ENCODE assay signal across 3 cellular contexts in the genomic region with DNA sequence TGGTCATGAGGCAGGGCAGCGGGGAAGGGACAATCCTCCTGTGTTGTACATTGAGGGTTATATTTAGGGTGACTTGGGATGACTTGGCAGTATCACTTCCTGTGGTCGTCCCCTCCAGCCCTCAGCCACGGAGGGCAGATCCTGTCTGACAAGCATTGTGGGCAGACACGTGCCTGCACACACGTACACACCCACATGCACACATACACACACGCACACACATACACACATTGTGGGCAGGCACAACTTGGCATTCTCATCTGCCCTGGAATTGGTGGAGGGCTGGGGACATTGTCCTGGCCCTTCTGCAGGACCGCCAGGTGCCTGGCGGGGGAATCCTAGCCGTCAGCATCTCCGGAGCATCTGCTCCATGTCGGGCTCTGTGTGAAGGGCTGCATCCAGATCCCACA.
TF ChIP-seq lines count a peak whose summit lies in the region.

No MANE protein-coding gene starts in this region.

TF ChIP-seq in A549, 52 proteins besides CTCF, POLR2A, EP300 and RAD21:
- TF ChIP-seq RARB (CRISPR knock-in tag; IDR thresholded peaks at IDR 0.05) (no peak), MAFK (IDR thresholded peaks at IDR 0.05; ENCODE audit: partially characterized antibody) (peak; percentile 21)

TF ChIP-seq in IMR-90, 13 proteins besides CTCF, POLR2A, EP300 and RAD21:
- TF ChIP-seq SMC3 (IDR thresholded peaks at IDR 0.05; ENCODE audit: low read depth, low read length): no peak
- peak; percentile 14; the same call in 1 of the 2 replicates for TF ChIP-seq NFE2L2 (IDR thresholded peaks at IDR 0.05; ENCODE audit: low read depth, low read length)

TF ChIP-seq in GM23338, 12 proteins besides CTCF, POLR2A, EP300 and RAD21:
- TF ChIP-seq JUNB (IDR thresholded peaks at IDR 0.05; ENCODE audit: unreplicated experiment) (no peak), CREB1 (CRISPR knock-in tag; IDR thresholded peaks at IDR 0.05; ENCODE audit: low read depth) (no peak), STAT1 (IDR thresholded peaks at IDR 0.05; ENCODE audit: unreplicated experiment) (no peak), POLR2AphosphoS5 (IDR thresholded peaks at IDR 0.05; ENCODE audit: low read depth) (no peak), ZNF331 (CRISPR knock-in tag; IDR thresholded peaks at IDR 0.05; ENCODE audit: low read depth) (no peak), EZH2 (IDR thresholded peaks at IDR 0.05; ENCODE audit: low read depth, unreplicated experiment) (no peak)
- TF ChIP-seq, protein P1, sequence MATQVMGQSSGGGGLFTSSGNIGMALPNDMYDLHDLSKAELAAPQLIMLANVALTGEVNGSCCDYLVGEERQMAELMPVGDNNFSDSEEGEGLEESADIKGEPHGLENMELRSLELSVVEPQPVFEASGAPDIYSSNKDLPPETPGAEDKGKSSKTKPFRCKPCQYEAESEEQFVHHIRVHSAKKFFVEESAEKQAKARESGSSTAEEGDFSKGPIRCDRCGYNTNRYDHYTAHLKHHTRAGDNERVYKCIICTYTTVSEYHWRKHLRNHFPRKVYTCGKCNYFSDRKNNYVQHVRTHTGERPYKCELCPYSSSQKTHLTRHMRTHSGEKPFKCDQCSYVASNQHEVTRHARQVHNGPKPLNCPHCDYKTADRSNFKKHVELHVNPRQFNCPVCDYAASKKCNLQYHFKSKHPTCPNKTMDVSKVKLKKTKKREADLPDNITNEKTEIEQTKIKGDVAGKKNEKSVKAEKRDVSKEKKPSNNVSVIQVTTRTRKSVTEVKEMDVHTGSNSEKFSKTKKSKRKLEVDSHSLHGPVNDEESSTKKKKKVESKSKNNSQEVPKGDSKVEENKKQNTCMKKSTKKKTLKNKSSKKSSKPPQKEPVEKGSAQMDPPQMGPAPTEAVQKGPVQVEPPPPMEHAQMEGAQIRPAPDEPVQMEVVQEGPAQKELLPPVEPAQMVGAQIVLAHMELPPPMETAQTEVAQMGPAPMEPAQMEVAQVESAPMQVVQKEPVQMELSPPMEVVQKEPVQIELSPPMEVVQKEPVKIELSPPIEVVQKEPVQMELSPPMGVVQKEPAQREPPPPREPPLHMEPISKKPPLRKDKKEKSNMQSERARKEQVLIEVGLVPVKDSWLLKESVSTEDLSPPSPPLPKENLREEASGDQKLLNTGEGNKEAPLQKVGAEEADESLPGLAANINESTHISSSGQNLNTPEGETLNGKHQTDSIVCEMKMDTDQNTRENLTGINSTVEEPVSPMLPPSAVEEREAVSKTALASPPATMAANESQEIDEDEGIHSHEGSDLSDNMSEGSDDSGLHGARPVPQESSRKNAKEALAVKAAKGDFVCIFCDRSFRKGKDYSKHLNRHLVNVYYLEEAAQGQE (IDR thresholded peaks at IDR 0.05; ENCODE audit: unreplicated experiment): no peak
- TF ChIP-seq, protein P2, sequence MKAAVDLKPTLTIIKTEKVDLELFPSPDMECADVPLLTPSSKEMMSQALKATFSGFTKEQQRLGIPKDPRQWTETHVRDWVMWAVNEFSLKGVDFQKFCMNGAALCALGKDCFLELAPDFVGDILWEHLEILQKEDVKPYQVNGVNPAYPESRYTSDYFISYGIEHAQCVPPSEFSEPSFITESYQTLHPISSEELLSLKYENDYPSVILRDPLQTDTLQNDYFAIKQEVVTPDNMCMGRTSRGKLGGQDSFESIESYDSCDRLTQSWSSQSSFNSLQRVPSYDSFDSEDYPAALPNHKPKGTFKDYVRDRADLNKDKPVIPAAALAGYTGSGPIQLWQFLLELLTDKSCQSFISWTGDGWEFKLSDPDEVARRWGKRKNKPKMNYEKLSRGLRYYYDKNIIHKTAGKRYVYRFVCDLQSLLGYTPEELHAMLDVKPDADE (IDR thresholded peaks at IDR 0.05): no peak
- TF ChIP-seq, protein P3, sequence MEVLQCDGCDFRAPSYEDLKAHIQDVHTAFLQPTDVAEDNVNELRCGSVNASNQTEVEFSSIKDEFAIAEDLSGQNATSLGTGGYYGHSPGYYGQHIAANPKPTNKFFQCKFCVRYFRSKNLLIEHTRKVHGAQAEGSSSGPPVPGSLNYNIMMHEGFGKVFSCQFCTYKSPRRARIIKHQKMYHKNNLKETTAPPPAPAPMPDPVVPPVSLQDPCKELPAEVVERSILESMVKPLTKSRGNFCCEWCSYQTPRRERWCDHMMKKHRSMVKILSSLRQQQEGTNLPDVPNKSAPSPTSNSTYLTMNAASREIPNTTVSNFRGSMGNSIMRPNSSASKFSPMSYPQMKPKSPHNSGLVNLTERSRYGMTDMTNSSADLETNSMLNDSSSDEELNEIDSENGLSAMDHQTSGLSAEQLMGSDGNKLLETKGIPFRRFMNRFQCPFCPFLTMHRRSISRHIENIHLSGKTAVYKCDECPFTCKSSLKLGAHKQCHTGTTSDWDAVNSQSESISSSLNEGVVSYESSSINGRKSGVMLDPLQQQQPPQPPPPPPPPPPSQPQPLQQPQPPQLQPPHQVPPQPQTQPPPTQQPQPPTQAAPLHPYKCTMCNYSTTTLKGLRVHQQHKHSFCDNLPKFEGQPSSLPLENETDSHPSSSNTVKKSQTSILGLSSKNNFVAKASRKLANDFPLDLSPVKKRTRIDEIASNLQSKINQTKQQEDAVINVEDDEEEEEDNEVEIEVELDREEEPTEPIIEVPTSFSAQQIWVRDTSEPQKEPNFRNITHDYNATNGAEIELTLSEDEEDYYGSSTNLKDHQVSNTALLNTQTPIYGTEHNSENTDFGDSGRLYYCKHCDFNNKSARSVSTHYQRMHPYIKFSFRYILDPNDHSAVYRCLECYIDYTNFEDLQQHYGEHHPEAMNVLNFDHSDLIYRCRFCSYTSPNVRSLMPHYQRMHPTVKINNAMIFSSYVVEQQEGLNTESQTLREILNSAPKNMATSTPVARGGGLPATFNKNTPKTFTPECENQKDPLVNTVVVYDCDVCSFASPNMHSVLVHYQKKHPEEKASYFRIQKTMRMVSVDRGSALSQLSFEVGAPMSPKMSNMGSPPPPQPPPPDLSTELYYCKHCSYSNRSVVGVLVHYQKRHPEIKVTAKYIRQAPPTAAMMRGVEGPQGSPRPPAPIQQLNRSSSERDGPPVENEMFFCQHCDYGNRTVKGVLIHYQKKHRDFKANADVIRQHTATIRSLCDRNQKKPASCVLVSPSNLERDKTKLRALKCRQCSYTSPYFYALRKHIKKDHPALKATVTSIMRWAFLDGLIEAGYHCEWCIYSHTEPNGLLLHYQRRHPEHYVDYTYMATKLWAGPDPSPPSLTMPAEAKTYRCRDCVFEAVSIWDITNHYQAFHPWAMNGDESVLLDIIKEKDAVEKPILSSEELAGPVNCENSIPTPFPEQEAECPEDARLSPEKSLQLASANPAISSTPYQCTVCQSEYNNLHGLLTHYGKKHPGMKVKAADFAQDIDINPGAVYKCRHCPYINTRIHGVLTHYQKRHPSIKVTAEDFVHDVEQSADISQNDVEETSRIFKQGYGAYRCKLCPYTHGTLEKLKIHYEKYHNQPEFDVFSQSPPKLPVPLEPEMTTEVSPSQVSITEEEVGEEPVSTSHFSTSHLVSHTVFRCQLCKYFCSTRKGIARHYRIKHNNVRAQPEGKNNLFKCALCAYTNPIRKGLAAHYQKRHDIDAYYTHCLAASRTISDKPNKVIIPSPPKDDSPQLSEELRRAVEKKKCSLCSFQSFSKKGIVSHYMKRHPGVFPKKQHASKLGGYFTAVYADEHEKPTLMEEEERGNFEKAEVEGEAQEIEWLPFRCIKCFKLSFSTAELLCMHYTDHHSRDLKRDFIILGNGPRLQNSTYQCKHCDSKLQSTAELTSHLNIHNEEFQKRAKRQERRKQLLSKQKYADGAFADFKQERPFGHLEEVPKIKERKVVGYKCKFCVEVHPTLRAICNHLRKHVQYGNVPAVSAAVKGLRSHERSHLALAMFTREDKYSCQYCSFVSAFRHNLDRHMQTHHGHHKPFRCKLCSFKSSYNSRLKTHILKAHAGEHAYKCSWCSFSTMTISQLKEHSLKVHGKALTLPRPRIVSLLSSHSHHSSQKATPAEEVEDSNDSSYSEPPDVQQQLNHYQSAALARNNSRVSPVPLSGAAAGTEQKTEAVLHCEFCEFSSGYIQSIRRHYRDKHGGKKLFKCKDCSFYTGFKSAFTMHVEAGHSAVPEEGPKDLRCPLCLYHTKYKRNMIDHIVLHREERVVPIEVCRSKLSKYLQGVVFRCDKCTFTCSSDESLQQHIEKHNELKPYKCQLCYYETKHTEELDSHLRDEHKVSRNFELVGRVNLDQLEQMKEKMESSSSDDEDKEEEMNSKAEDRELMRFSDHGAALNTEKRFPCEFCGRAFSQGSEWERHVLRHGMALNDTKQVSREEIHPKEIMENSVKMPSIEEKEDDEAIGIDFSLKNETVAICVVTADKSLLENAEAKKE (CRISPR knock-in tag; IDR thresholded peaks at IDR 0.05): no peak
